In genomic region chr5:100566382-100567141, GRCh38 we compare ENCODE assay signal across 15 cellular contexts.
"Had no signal": no experiment of that assay in that cellular context is flagged by ENCODE, and none has a peak within 500 bp of the region (broad histone marks: within the 10 kb centered on the region; RNA-seq: fewer than 3 reads in every experiment).

No MANE protein-coding gene starts in this region.

- H3K4me3 Mint-ChIP-seq: activated naive CD4-positive, alpha-beta T cell treated with anti-CD3 and anti-CD28 coated beads for 36 hours; dendritic cell treated with granulocyte-macrophage colony-stimulating factor and Interleukin-4, amounts not matched to agents 40 ng/mL and 50 ng/mL, for 4 days; nephron progenitor cell had no signal

- ATAC-seq: left ventricle myocardium superior, psoas muscle had no signal

- H3K9me3 ChIP-seq: psoas muscle, sigmoid colon, testis had no signal

- H3K27ac Mint-ChIP-seq: activated naive CD4-positive, alpha-beta T cell treated with anti-CD3 and anti-CD28 coated beads for 36 hours; dendritic cell treated with granulocyte-macrophage colony-stimulating factor and Interleukin-4, amounts not matched to agents 40 ng/mL and 50 ng/mL, for 4 days; nephron progenitor cell had no signal

- H3K27me3 ChIP-seq: sigmoid colon, testis had no signal

- H3K4me3 ChIP-seq: psoas muscle, sigmoid colon, testis had no signal

- H3K4me1 Mint-ChIP-seq: nephron progenitor cell had no signal

- H3K9me3 Mint-ChIP-seq: activated naive CD4-positive, alpha-beta T cell treated with anti-CD3 and anti-CD28 coated beads for 36 hours; dendritic cell treated with granulocyte-macrophage colony-stimulating factor and Interleukin-4, amounts not matched to agents 40 ng/mL and 50 ng/mL, for 4 days; nephron progenitor cell had no signal

- DNase-seq: activated CD4-positive, alpha-beta T cell treated with anti-CD3 and anti-CD28 coated beads for 48 hours; activated naive CD4-positive, alpha-beta T cell treated with anti-CD3 and anti-CD28 coated beads for 36 hours; caudate nucleus; hippocampal formation; left ventricle myocardium superior; mesenchymal stem cell; nephron progenitor cell; psoas muscle; sigmoid colon; stimulated activated CD4-positive, alpha-beta T cell treated with anti-CD3 and anti-CD28 coated beads, Interleukin-12 subunit alpha, Interleukin-12 subunit beta, amount 100 ng/mL, for 4 hours; stimulated activated naive CD4-positive, alpha-beta T cell treated with Interleukin-2 at 50 U/mL for 16 hours; SW 1271; T1000; testis had no signal

- H3K4me1 ChIP-seq: psoas muscle, sigmoid colon, testis had no signal

- H3K27me3 Mint-ChIP-seq: dendritic cell treated with granulocyte-macrophage colony-stimulating factor and Interleukin-4, amounts not matched to agents 40 ng/mL and 50 ng/mL, for 4 days had no signal

- H3K27ac ChIP-seq: psoas muscle, sigmoid colon, testis had no signal
